ENCODE assay signal across 8 cellular contexts in genomic region chr12:7907009-7907408, GRCh38. TPM values are rescaled to one million over a fixed set of nuclear protein-coding genes. Genes with fewer than 3 reads are reported as not detected.
DNase-seq lines count a peak whose midpoint lies in the region; ATAC-seq and TF ChIP-seq lines count a peak whose summit lies in the region.

No MANE protein-coding gene starts in this region.

- no peak overlapping the region for H3K4me3 ChIP-seq in Caco-2 (ENCODE audit: low read depth, low read length)
- no peak overlapping the region for H3K4me3 ChIP-seq in iPS-18a (ENCODE audit: low read length)

- H3K4me1 Mint-ChIP-seq in Caco-2 (ENCODE audit: low read depth, unreplicated experiment): peaks cover 38% of the 10 kb centered on the region

- no peak for ATAC-seq in HG03135 (IDR thresholded peaks at IDR 0.05; ENCODE audit: unreplicated experiment)

- H3K36me3 Mint-ChIP-seq in Caco-2 (ENCODE audit: insufficient read depth, unreplicated experiment): peaks cover 18% of the 10 kb centered on the region

- H3K27ac ChIP-seq in iPS-18a (ENCODE audit: low read length): peak overlapping the region; percentile 96

- H3K4me1 ChIP-seq in Caco-2 (peaks cover 34% of the 10 kb centered on the region), iPS-18a (ENCODE audit: control insufficient read depth, low read depth, low read length) (peaks cover 22% of the 10 kb centered on the region)

- H3K9ac ChIP-seq in iPS-18a (ENCODE audit: low read length): peak overlapping the region; percentile 74

- H3K27ac Mint-ChIP-seq in Caco-2 (ENCODE audit: unreplicated experiment): peak overlapping the region; percentile 98

- DNase-seq in Caco-2: peak; percentile 96 to 98
- peak; percentile 34 for DNase-seq in HPDE6-E6E7 (ENCODE audit: extremely low spot score)
- peak; percentile 91 for DNase-seq in SW480 (ENCODE audit: low spot score)
- DNase-seq in NCI-H510A (lab: John Stamatoyannopoulos, UW): no peak
- DNase-seq in T-helper 9 cell: no peak
- no peak for DNase-seq in NCI-H446 treated with DMSO at 0.1 percent for 48 hours (lab: John Stamatoyannopoulos, UW)

- H3K4me3 Mint-ChIP-seq in Caco-2 (ENCODE audit: unreplicated experiment): peak overlapping the region; percentile 54

- no peaks in the 10 kb centered on the region for H3K9me3 ChIP-seq in Caco-2
- H3K9me3 ChIP-seq in iPS-18a (ENCODE audit: control insufficient read depth, low read depth, low read length): no peaks in the 10 kb centered on the region

- no peaks in the 10 kb centered on the region for H3K27me3 Mint-ChIP-seq in Caco-2 (ENCODE audit: insufficient read depth, unreplicated experiment)

- POLR2A ChIA-PET in Caco-2 (lab: Charles Lee): interaction anchor here (0.7 to 1.0 kb wide), 6 partner anchors 11 to 148 kb away, joined by 3 to 6 read pairs (median 5); no protein-coding TSS in a partner anchor

- BruUV-seq in Caco-2 (replicated peaks; lab: Mats Ljungman, UMichigan): no TSS peak

- H3K27me3 ChIP-seq in Caco-2 (replicated peaks; ENCODE audit: control insufficient read depth, insufficient read depth, low read length): no peaks in the 10 kb centered on the region
- H3K27me3 ChIP-seq in iPS-18a (ENCODE audit: control insufficient read depth, insufficient read depth, low read length): no peaks in the 10 kb centered on the region

- TF ChIP-seq CTCF in Caco-2 (IDR thresholded peaks at IDR 0.05; ENCODE audit: insufficient read depth in 1 of 2, low read depth in 1 of 2, low read length in 1 of 2, severe bottlenecking in 1 of 2, unreplicated experiment in 1 of 2): peak; percentile 81 to 83

- H3K36me3 ChIP-seq in Caco-2 (ENCODE audit: control insufficient read depth, insufficient read depth, low read length): no peaks in the 10 kb centered on the region
- no peaks in the 10 kb centered on the region for H3K36me3 ChIP-seq in iPS-18a (ENCODE audit: control insufficient read depth, low read depth, low read length)

- intact Hi-C loops in Caco-2 (cut with micrococcal nuclease; ENCODE audit: unreplicated experiment): loop anchor here (1.0 to 5.0 kb wide), 5 partner anchors 10 to 230 kb away; no protein-coding TSS in a partner anchor

- CTCF ChIA-PET in Caco-2 (lab: Charles Lee): interaction anchor here (0.5 to 1.9 kb wide), 14 partner anchors 12 to 236 kb away, joined by 3 to 16 read pairs (median 4); no protein-coding TSS in a partner anchor

- no peaks in the 10 kb centered on the region for H3K9me3 Mint-ChIP-seq in Caco-2 (ENCODE audit: unreplicated experiment)

RNA-seq across cellular contexts. Expression of gene SLC2A3, which starts 29.0 kb away (rescaled TPM):
- total RNA-seq in Caco-2 (2022): 2,966 and 3,303 TPM in 2 replicates

RNA-seq across cellular contexts. Expression of gene SLC2A14, which starts 34.3 kb away (rescaled TPM):
- total RNA-seq in Caco-2 (2022): 129 and 141 TPM in 2 replicates

Comparison
In these comparisons a context has a peak if more than half of its experiments do, and no peak if none do; other contexts are left out.
1. DNase-seq: peak in Caco-2 (2 of 2), HPDE6-E6E7 (single experiment) and SW480 (single experiment); none in NCI-H510A (single experiment), T-helper 9 cell (single experiment) and NCI-H446 treated with DMSO at 0.1 percent for 48 hours (single experiment).